In genomic region chr14:20631023-20631820, GRCh38 we compare ENCODE assay signal across 9 cellular contexts. TPM values are rescaled to one million over a fixed set of nuclear protein-coding genes. Genes with fewer than 3 reads are reported as not detected.
A peak's percentile ranks its signal among the peaks of the same experiment; 100 is the strongest.
DNase-seq lines count a peak whose midpoint lies in the region; ATAC-seq, FAIRE-seq and TF ChIP-seq lines count a peak whose summit lies in the region.
"Had no signal": no experiment of that assay in that cellular context is flagged by ENCODE, and none has a peak within 500 bp of the region (broad histone marks: within the 10 kb centered on the region; RNA-seq: fewer than 3 reads in every experiment).

No MANE protein-coding gene starts in this region.

- peaks cover 53% of the 10 kb centered on the region for H3K4me1 Mint-ChIP-seq in HFFc6 (ENCODE audit: low read depth)
- H3K4me1 Mint-ChIP-seq in activated naive CD8-positive, alpha-beta T cell treated with anti-CD3 and anti-CD28 coated beads for 36 hours, result peaks cover 48% of the 10 kb centered on the region

- H3K9me3 Mint-ChIP-seq in HFFc6, result no peaks in the 10 kb centered on the region
- peaks cover 9% of the 10 kb centered on the region for H3K9me3 Mint-ChIP-seq in activated naive CD8-positive, alpha-beta T cell treated with anti-CD3 and anti-CD28 coated beads for 36 hours

- H3K27ac ChIP-seq in heart right ventricle, result no peak overlapping the region
- H3K27ac ChIP-seq: neutrophil had no signal

- H3K4me3 ChIP-seq in heart right ventricle, result peak overlapping the region in 9 of 10 donors; percentile 2 to 45 (median 30)
- peak overlapping the region; percentile 57 for H3K4me3 ChIP-seq in retinal pigment epithelial cell (ENCODE audit: low read length)

- in situ Hi-C loops in ACHN (cut with HindIII; ENCODE audit: low pct_ligation_motif_present, low pct_unique_long_range_greater_than_20kb, low sequenced_read_pairs), result no loop called here

- peak; percentile 63 for DNase-seq in ACHN
- peak; percentile 71 for DNase-seq in HFFc6
- peak; percentile 53 for DNase-seq in RCC 7860 (ENCODE audit: low spot score)
- peak; percentile 55 for DNase-seq in activated naive CD8-positive, alpha-beta T cell treated with anti-CD3 and anti-CD28 coated beads for 36 hours
- DNase-seq in heart right ventricle, result no peak
- DNase-seq in retinal pigment epithelial cell (ENCODE audit: low read depth), result no peak

- peak overlapping the region; percentile 86 for H3K4me3 Mint-ChIP-seq in HFFc6
- peak overlapping the region; percentile 80 for H3K4me3 Mint-ChIP-seq in activated naive CD8-positive, alpha-beta T cell treated with anti-CD3 and anti-CD28 coated beads for 36 hours

- intact Hi-C loops in heart right ventricle (cut with DNase I), result loop anchor here in 5 of 10 donors (2.0 to 5.0 kb wide), 2 partner anchors 18 to 51 kb away; partner anchors contain the start of gene RNASE4 (in 5 of the 5)

- no peak for TF ChIP-seq CTCF in HFFc6 (IDR thresholded peaks at IDR 0.05)
- no peak for TF ChIP-seq CTCF in heart right ventricle (IDR thresholded peaks at IDR 0.05)
- TF ChIP-seq CTCF in retinal pigment epithelial cell (conservative IDR thresholded peaks at IDR 0.05; ENCODE audit: low read depth, low read length), result no peak

- peaks cover 0 to 100% (median 56%) of the 10 kb centered on the region in 7 donors for H3K27me3 ChIP-seq in heart right ventricle

- peak overlapping the region; percentile 29 for H3K27ac Mint-ChIP-seq in HFFc6
- H3K27ac Mint-ChIP-seq in activated naive CD8-positive, alpha-beta T cell treated with anti-CD3 and anti-CD28 coated beads for 36 hours, result peak overlapping the region; percentile 79

- H3K9me3 ChIP-seq in heart right ventricle, result no peaks in the 10 kb centered on the region
- H3K9me3 ChIP-seq: neutrophil had no signal

- peaks cover 13% of the 10 kb centered on the region for H3K27me3 Mint-ChIP-seq in HFFc6 (ENCODE audit: insufficient read depth)
- H3K27me3 Mint-ChIP-seq in activated naive CD8-positive, alpha-beta T cell treated with anti-CD3 and anti-CD28 coated beads for 36 hours, result peaks cover 63% of the 10 kb centered on the region

- 1 to 3% methylated on average over 18 of the region's 18 CpGs for WGBS in heart right ventricle, 2 donors

- peak in 6 of 8 donors; percentile 49 to 73 (median 62) for ATAC-seq in heart right ventricle
- no peak for ATAC-seq in HG02623 (IDR thresholded peaks at IDR 0.05; ENCODE audit: unreplicated experiment)
- no peak for ATAC-seq in GM18907 (IDR thresholded peaks at IDR 0.05; ENCODE audit: unreplicated experiment)

- H3K4me1 ChIP-seq in heart right ventricle, result peaks cover 0 to 50% (median 25%) of the 10 kb centered on the region in 9 donors

- no peaks in the 10 kb centered on the region for H3K36me3 Mint-ChIP-seq in HFFc6 (ENCODE audit: low read depth)
- H3K36me3 Mint-ChIP-seq in activated naive CD8-positive, alpha-beta T cell treated with anti-CD3 and anti-CD28 coated beads for 36 hours, result peaks cover 2% of the 10 kb centered on the region

- FAIRE-seq in RCC 7860 (lab: Jason Lieb, UNC), result no peak

- H3K36me3 ChIP-seq in heart right ventricle, result no peaks in the 10 kb centered on the region
- H3K36me3 ChIP-seq: neutrophil had no signal

RNA-seq across cellular contexts. Expression of gene OR6S1, which starts 10.3 kb away (rescaled TPM):
- not detected for total RNA-seq in HFFc6 (2021; fragmentation: NEBNext Ultra II Directional; extraction: Animal tissue kit (Norgen Biotek cat#: 25700))
- total RNA-seq in activated naive CD8-positive, alpha-beta T cell treated with anti-CD3 and anti-CD28 coated beads for 36 hours, result not detected
- not detected for total RNA-seq in heart right ventricle
- not detected for polyA plus RNA-seq in heart right ventricle

RNA-seq across cellular contexts. Expression of gene RNASE12, which starts 40.0 kb away (rescaled TPM):
- total RNA-seq in HFFc6 (2021; fragmentation: NEBNext Ultra II Directional; extraction: Animal tissue kit (Norgen Biotek cat#: 25700)), result not detected
- total RNA-seq in activated naive CD8-positive, alpha-beta T cell treated with anti-CD3 and anti-CD28 coated beads for 36 hours, result not detected
- not detected for total RNA-seq in heart right ventricle
- not detected for polyA plus RNA-seq in heart right ventricle

RNA-seq across cellular contexts. Expression of gene RNASE11, which starts 43.4 kb away (rescaled TPM):
- total RNA-seq in HFFc6 (2021; fragmentation: NEBNext Ultra II Directional; extraction: Animal tissue kit (Norgen Biotek cat#: 25700)), result not detected
- total RNA-seq in activated naive CD8-positive, alpha-beta T cell treated with anti-CD3 and anti-CD28 coated beads for 36 hours, result not detected
- total RNA-seq in heart right ventricle, result not detected
- polyA plus RNA-seq in heart right ventricle, result not detected

RNA-seq across cellular contexts. Expression of gene RNASE4, which starts 53.1 kb away (rescaled TPM):
- total RNA-seq in HFFc6 (2021; fragmentation: NEBNext Ultra II Directional; extraction: Animal tissue kit (Norgen Biotek cat#: 25700)), result 1 to 10 TPM; 2.8 to 6.9 (median 5.3) TPM
- under 1 TPM; 0.35 to 0.68 TPM for total RNA-seq in activated naive CD8-positive, alpha-beta T cell treated with anti-CD3 and anti-CD28 coated beads for 36 hours
- total RNA-seq in heart right ventricle, result 10 to 100 TPM in 2 of 10 donors, 1 to 10 TPM in 8; 2.3 to 13.6 (median 4.4) TPM
- polyA plus RNA-seq in heart right ventricle, result 10 to 100 TPM; 11.2 to 16.2 TPM

RNA-seq across cellular contexts. Expression of gene ANG, which starts 57.3 kb away (rescaled TPM):
- total RNA-seq in HFFc6 (2021; fragmentation: NEBNext Ultra II Directional; extraction: Animal tissue kit (Norgen Biotek cat#: 25700)), result 1 to 10 TPM; 2.4 to 4.0 (median 3.2) TPM
- total RNA-seq in activated naive CD8-positive, alpha-beta T cell treated with anti-CD3 and anti-CD28 coated beads for 36 hours, result 1 to 10 TPM; 1.1 to 1.3 TPM
- total RNA-seq in heart right ventricle, result 1 to 10 TPM in 9 of 10 donors, under 1 TPM in 1; 0.79 to 4.1 (median 2.2) TPM
- polyA plus RNA-seq in heart right ventricle, result 1 to 10 TPM; 5.4 to 7.0 TPM

Comparison
In these comparisons a context has a peak if more than half of its experiments do, and no peak if none do; other contexts are left out.
1. DNase-seq: peak in ACHN (single experiment), HFFc6 (single experiment), RCC 7860 (single experiment) and activated naive CD8-positive, alpha-beta T cell treated with anti-CD3 and anti-CD28 coated beads for 36 hours (single experiment); none in heart right ventricle (0 of 2) and retinal pigment epithelial cell (single experiment).
2. ATAC-seq: peak in heart right ventricle (6 of 8); none in HG02623 (single experiment) and GM18907 (single experiment).